Comparison of ENCODE assay signal across 8 cellular contexts in the genomic region with DNA sequence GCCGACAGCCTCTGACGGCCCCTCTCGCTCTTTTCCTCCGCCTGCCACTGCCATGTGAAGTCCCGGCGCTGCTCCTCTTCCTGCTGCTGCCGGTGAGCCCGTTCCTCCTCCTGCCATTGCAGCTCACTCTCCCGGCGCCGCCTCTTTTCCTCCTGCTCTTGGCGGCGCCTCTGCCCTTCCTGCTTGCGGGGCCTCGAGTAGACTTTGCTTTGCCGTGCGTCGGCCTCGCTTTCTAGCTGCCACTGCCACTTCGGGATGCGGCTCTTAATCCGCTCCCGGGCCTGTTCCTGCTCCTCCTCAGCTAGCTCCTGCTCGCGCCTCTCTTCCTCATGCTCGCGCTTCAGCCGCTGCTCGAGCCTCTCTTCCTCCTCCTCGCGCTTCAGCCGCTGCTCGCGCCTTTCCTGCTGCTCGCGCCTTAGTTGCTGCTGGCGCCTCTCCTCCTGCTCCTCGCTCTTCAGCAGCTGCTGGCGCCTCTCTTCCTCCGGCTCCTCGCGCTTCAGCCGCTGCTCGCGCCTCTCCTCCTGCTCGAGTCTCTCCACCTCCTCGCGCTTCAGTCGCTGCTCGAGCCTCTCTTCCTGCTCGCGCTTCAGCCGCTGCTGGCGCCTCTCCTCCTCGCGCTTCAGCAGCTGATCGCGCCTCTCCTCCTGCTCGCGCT. TPM values are rescaled to one million over a fixed set of nuclear protein-coding genes. Genes with fewer than 3 reads are reported as not detected.
DNase-seq lines count a peak whose midpoint lies in the region; ATAC-seq and TF ChIP-seq lines count a peak whose summit lies in the region.

No MANE protein-coding gene starts in this region.

- no peaks in the 10 kb centered on the region; the same call in 2 of the 3 replicates for H3K9me3 Mint-ChIP-seq in GM23338

- no peaks in the 10 kb centered on the region for H4K20me1 ChIP-seq in GM23338 (replicated peaks; ENCODE audit: insufficient read depth)

- H4K91ac ChIP-seq in mesenchymal stem cell (ENCODE audit: low read length) = no peak overlapping the region

- H3K4me3 ChIP-seq in GM23338 (peak overlapping the region; percentile 59), RWPE2 (ENCODE audit: severe bottlenecking) (peak overlapping the region; percentile 17), dorsolateral prefrontal cortex (peak overlapping the region; percentile 14 to 72 (median 50)), mesenchymal stem cell (ENCODE audit: insufficient read depth in 1 of 2, low read depth in 1 of 2, low read length in 2 of 2) (peak overlapping the region in 1 of 2 experiments; percentile 81), thymus (ENCODE audit: low read length) (peak overlapping the region; percentile 37)

- H3K27me3 Mint-ChIP-seq in GM23338 (ENCODE audit: insufficient read depth, low read depth, poor library complexity) = no peaks in the 10 kb centered on the region

- no peak overlapping the region for H4K8ac ChIP-seq in mesenchymal stem cell (ENCODE audit: low read length)

- H3K9me3 ChIP-seq in RWPE2 (ENCODE audit: severe bottlenecking) = no peaks in the 10 kb centered on the region
- H3K9me3 ChIP-seq in mesenchymal stem cell (ENCODE audit: control insufficient read depth, low read length) = peaks cover 2% of the 10 kb centered on the region
- peaks cover 35% of the 10 kb centered on the region for H3K9me3 ChIP-seq in thymus (ENCODE audit: control insufficient read depth)

- H3K36me3 Mint-ChIP-seq in GM23338 (ENCODE audit: low read depth) = peaks cover 4% of the 10 kb centered on the region; the same call in 1 of the 3 replicates

- H3K23ac ChIP-seq in mesenchymal stem cell (ENCODE audit: low read length in 2 of 2) = no peak overlapping the region

- H3K18ac ChIP-seq in mesenchymal stem cell (ENCODE audit: low read depth in 1 of 2, low read length in 2 of 2) = no peak overlapping the region

- H3K36me3 ChIP-seq in GM23338 (ENCODE audit: insufficient read depth) = no peaks in the 10 kb centered on the region
- H3K36me3 ChIP-seq in RWPE2 (ENCODE audit: low read depth) = no peaks in the 10 kb centered on the region
- no peaks in the 10 kb centered on the region for H3K36me3 ChIP-seq in mesenchymal stem cell (ENCODE audit: control insufficient read depth in 1 of 2, insufficient read depth in 2 of 2, low read depth in 1 of 2, low read length in 2 of 2)
- no peaks in the 10 kb centered on the region for H3K36me3 ChIP-seq in thymus (ENCODE audit: control insufficient read depth, insufficient read depth)

- H3K9me2 ChIP-seq in GM23338 (ENCODE audit: insufficient read depth) = no peaks in the 10 kb centered on the region

- H3K4me2 ChIP-seq in GM23338 = peak overlapping the region; percentile 88
- no peak overlapping the region for H3K4me2 ChIP-seq in mesenchymal stem cell (ENCODE audit: low read length, poor library complexity, severe bottlenecking)

- no peak overlapping the region for H2BK15ac ChIP-seq in mesenchymal stem cell (ENCODE audit: low read depth, poor library complexity, severe bottlenecking)

- H3K4me1 ChIP-seq in GM23338 (ENCODE audit: insufficient read depth) (peaks cover 16% of the 10 kb centered on the region), RWPE2 (ENCODE audit: insufficient read depth, poor library complexity, severe bottlenecking) (peaks cover 12% of the 10 kb centered on the region), mesenchymal stem cell (ENCODE audit: control insufficient read depth, insufficient read depth, low read depth, low read length) (no peaks in the 10 kb centered on the region), thymus (ENCODE audit: control insufficient read depth, insufficient read depth, low read length) (peaks cover 4% of the 10 kb centered on the region)

- no peaks in the 10 kb centered on the region for H3K79me1 ChIP-seq in mesenchymal stem cell (replicated peaks; ENCODE audit: low read length, poor library complexity, severe bottlenecking)

- H2BK5ac ChIP-seq in mesenchymal stem cell (ENCODE audit: low read depth, low read length, poor library complexity, severe bottlenecking) = no peak overlapping the region

- no peaks in the 10 kb centered on the region for H3K79me2 ChIP-seq in GM23338 (replicated peaks; ENCODE audit: insufficient read depth)

- peak; percentile 20 for DNase-seq in Ammon's horn (ENCODE audit: low spot score)
- peak; percentile 69 for DNase-seq in GM23338 (ENCODE audit: low spot score)
- DNase-seq in RWPE2 (ENCODE audit: low spot score) = peak; percentile 70
- peak in 2 of 10 donors; percentile 9 to 49 for DNase-seq in dorsolateral prefrontal cortex
- no peak for DNase-seq in mesenchymal stem cell
- DNase-seq in effector CD8-positive, alpha-beta T cell (lab: John Stamatoyannopoulos, UW) = no peak

- WGBS in mesenchymal stem cell = 56% methylated on average over 60 of the region's 60 CpGs
- WGBS in thymus = 1% methylated on average over 60 of the region's 60 CpGs

- no peak overlapping the region for H3K4ac ChIP-seq in mesenchymal stem cell (ENCODE audit: low read depth in 1 of 2, low read length in 2 of 2)

- TF ChIP-seq CTCF in GM23338 (conservative IDR thresholded peaks at IDR 0.05; ENCODE audit: low read depth in 2 of 2) = no peak
- TF ChIP-seq CTCF in RWPE2 (IDR thresholded peaks at IDR 0.05; ENCODE audit: poor library complexity, severe bottlenecking) = no peak
- no peak for TF ChIP-seq CTCF in dorsolateral prefrontal cortex (IDR thresholded peaks at IDR 0.05 in 54 of 56, conservative IDR thresholded peaks at IDR 0.05 in 2 of 56; ENCODE audit: low read depth in 1 of 56, partially characterized antibody in 56 of 56)

- peaks cover 6% of the 10 kb centered on the region; the same call in 2 of the 3 replicates for H3K4me1 Mint-ChIP-seq in GM23338

- H3K27me3 ChIP-seq in GM23338 (ENCODE audit: insufficient read depth) (peaks cover 100% of the 10 kb centered on the region), RWPE2 (ENCODE audit: insufficient read depth, poor library complexity, severe bottlenecking) (peaks cover 94% of the 10 kb centered on the region), dorsolateral prefrontal cortex (peaks cover 0 to 98% (median 73%) of the 10 kb centered on the region in 45 donors), mesenchymal stem cell (ENCODE audit: control insufficient read depth in 1 of 2, insufficient read depth in 1 of 2, low read length in 2 of 2) (peaks cover 25 to 82% of the 10 kb centered on the region in 2 experiments), thymus (ENCODE audit: control insufficient read depth, insufficient read depth) (peaks cover 78% of the 10 kb centered on the region)

- H3K27ac Mint-ChIP-seq in GM23338 = no peak overlapping the region

- H3K27ac ChIP-seq in GM23338 (ENCODE audit: low read depth) = no peak overlapping the region
- H3K27ac ChIP-seq in RWPE2 (ENCODE audit: poor library complexity, severe bottlenecking) = no peak overlapping the region
- peak overlapping the region in 46 of 59 donors; percentile 9 to 83 (median 55) for H3K27ac ChIP-seq in dorsolateral prefrontal cortex
- H3K27ac ChIP-seq in mesenchymal stem cell (ENCODE audit: low read length, poor library complexity, severe bottlenecking) = no peak overlapping the region
- no peak overlapping the region for H3K27ac ChIP-seq in thymus (ENCODE audit: low read depth)

- H2AFZ ChIP-seq in GM23338 (peak overlapping the region; percentile 94), mesenchymal stem cell (ENCODE audit: low read depth, low read length) (no peak overlapping the region)

- H3K4me3 Mint-ChIP-seq in GM23338 = no peak overlapping the region

- H2BK12ac ChIP-seq in mesenchymal stem cell (ENCODE audit: low read length in 2 of 2) = no peak overlapping the region

- no peak overlapping the region for H2AK5ac ChIP-seq in mesenchymal stem cell (ENCODE audit: low read length, severe bottlenecking)

- intact Hi-C loops in dorsolateral prefrontal cortex (cut with DNase I) = no loop called here

- no peak overlapping the region for H2BK120ac ChIP-seq in mesenchymal stem cell (ENCODE audit: low read depth, low read length)

- no peak overlapping the region for H3K14ac ChIP-seq in mesenchymal stem cell (ENCODE audit: low read length in 2 of 2)

- H3F3A ChIP-seq in GM23338 (replicated peaks; ENCODE audit: low read depth) = peaks cover 51% of the 10 kb centered on the region

- ATAC-seq in GM23338 (peak; percentile 22), RWPE2 (ENCODE audit: low read depth) (peak; percentile 58), GM19455 (IDR thresholded peaks at IDR 0.05; ENCODE audit: unreplicated experiment) (no peak)

- H3K9ac ChIP-seq in mesenchymal stem cell (ENCODE audit: low read length) = peak overlapping the region; percentile 48

RNA-seq across cellular contexts. Expression of a gene that starts 4.3 kb away (rescaled TPM):
- 0.19 and 0.38 TPM in 2 replicates for total RNA-seq in GM23338 (2014; rRNA removed; shearing (Covaris generic))
- polyA plus RNA-seq in GM23338 (2016; fragmentation: Nextera tagmentation; extraction: Ambion mirVana) (0.33 and 0.42 TPM in 2 replicates), thymus (1.4 TPM)
- 1 to 10 TPM in 2 of 120 experiments, under 1 TPM in 118; 0.07 to 1.6 (median 0.51) TPM for total RNA-seq in dorsolateral prefrontal cortex
- not detected for polyA plus RNA-seq in mesenchymal stem cell (2013, experiment 1 of 2)
- polyA plus RNA-seq in mesenchymal stem cell (2013, experiment 2 of 2) = not detected

RNA-seq across cellular contexts. Expression of a gene that starts 22.1 kb away (rescaled TPM):
- not detected in 2 replicates for total RNA-seq in GM23338 (2014; rRNA removed; shearing (Covaris generic))
- polyA plus RNA-seq in GM23338 (2016; fragmentation: Nextera tagmentation; extraction: Ambion mirVana) (not detected in 2 replicates), thymus (0.16 TPM)
- not detected for total RNA-seq in dorsolateral prefrontal cortex
- polyA plus RNA-seq in mesenchymal stem cell (2013, experiment 1 of 2) = not detected
- not detected for polyA plus RNA-seq in mesenchymal stem cell (2013, experiment 2 of 2)

RNA-seq across cellular contexts. Expression of a gene that starts 48.0 kb away (rescaled TPM):
- not detected in 2 replicates for total RNA-seq in GM23338 (2014; rRNA removed; shearing (Covaris generic))
- not detected in 2 replicates for polyA plus RNA-seq in GM23338 (2016; fragmentation: Nextera tagmentation; extraction: Ambion mirVana)
- not detected for total RNA-seq in dorsolateral prefrontal cortex
- not detected for polyA plus RNA-seq in mesenchymal stem cell (2013, experiment 1 of 2)
- polyA plus RNA-seq in mesenchymal stem cell (2013, experiment 2 of 2) = not detected
- polyA plus RNA-seq in thymus = 3.2 TPM

Comparison
In these comparisons a context has a peak if more than half of its experiments do, and no peak if none do; other contexts are left out.
1. DNase-seq: peak in Ammon's horn (single experiment), GM23338 (single experiment) and RWPE2 (single experiment); none in mesenchymal stem cell (single experiment) and effector CD8-positive, alpha-beta T cell (single experiment).
2. H3K27ac ChIP-seq: peak in dorsolateral prefrontal cortex (46 of 59); none in GM23338 (single experiment), RWPE2 (single experiment), mesenchymal stem cell (single experiment) and thymus (single experiment).